Comparison of ENCODE assay signal across 5 cellular contexts in genomic region chr16:65661451-65661850, GRCh38.
"Had no signal": no experiment of that assay in that cellular context is flagged by ENCODE, and none has a peak within 500 bp of the region (broad histone marks: within the 10 kb centered on the region; RNA-seq: fewer than 3 reads in every experiment).

No MANE protein-coding gene starts in this region.

- ATAC-seq: GM23338, K562 had no signal

- H3K4me3 Mint-ChIP-seq: GM23338, H9 had no signal

- H3K27ac Mint-ChIP-seq: GM23338, H9 had no signal

- DNase-seq: H9, HCEC 1CT, IMR-90 had no signal

- H3K4me3 ChIP-seq: GM23338, K562 had no signal
